ENCODE assay signal across 8 cellular contexts in genomic region chr3:64355473-64355872, GRCh38.
DNase-seq lines count a peak whose midpoint lies in the region; ATAC-seq lines count a peak whose summit lies in the region.

No MANE protein-coding gene starts in this region.

- peak in 3 of 4 experiments; percentile 45 to 70 (median 65) for ATAC-seq in T-cell (replicated peaks in 1 of 4)
- ATAC-seq in stimulated activated naive B cell treated with anti-CD40 and anti-IgM and Interleukin-4, amounts not matched to agents 10 μg/mL and 1 μg/mL and 100 μg/mL, for 72 hours (replicated peaks): peak; percentile 56 to 64
- no peak for ATAC-seq in GM18909 (IDR thresholded peaks at IDR 0.05; ENCODE audit: poor library complexity, unreplicated experiment)

- H3K9me3 Mint-ChIP-seq in activated CD4-positive, alpha-beta T cell treated with anti-CD3 and anti-CD28 coated beads, Interleukin-2, amount 10 ng/mL, durations not matched to agents 24 days and 14 days: peaks cover 14% of the 10 kb centered on the region
- H3K9me3 Mint-ChIP-seq in T-cell: no peaks in the 10 kb centered on the region
- H3K9me3 Mint-ChIP-seq in stimulated activated naive B cell treated with anti-CD40 and anti-IgM and Interleukin-4, amounts not matched to agents 10 μg/mL and 1 μg/mL and 100 μg/mL, for 72 hours: no peaks in the 10 kb centered on the region
- no peaks in the 10 kb centered on the region for H3K9me3 Mint-ChIP-seq in activated T-helper 2 cell treated with anti-CD3 and anti-CD28 coated beads, Interferon-gamma antibody, Interleukin-2, Interleukin-4, amounts not matched to agents 10 μg/mL and 5 μg/mL and 100 μg/mL, durations not matched to agents 14 hours and 24 hours and 36 hours

- DNase-seq in activated CD4-positive, alpha-beta T cell treated with anti-CD3 and anti-CD28 coated beads, Interleukin-2, amount 10 ng/mL, durations not matched to agents 24 days and 14 days: peak; percentile 61
- no peak for DNase-seq in activated CD4-positive, alpha-beta T cell treated with anti-CD3 and anti-CD28 coated beads for 1 hour
- DNase-seq in T-cell: peak in 2 of 34 experiments; percentile 3
- peak; percentile 35 for DNase-seq in iPS-NIHi11 (ENCODE audit: low spot score)
- no peak for DNase-seq in stimulated activated naive B cell treated with anti-CD40 and anti-IgM and Interleukin-4, amounts not matched to agents 10 μg/mL and 1 μg/mL and 100 μg/mL, for 72 hours
- no peak for DNase-seq in activated T-helper 2 cell treated with anti-CD3 and anti-CD28 coated beads, Interferon-gamma antibody, Interleukin-2, Interleukin-4, amounts not matched to agents 10 μg/mL and 5 μg/mL and 100 μg/mL, durations not matched to agents 14 hours and 24 hours and 36 hours (ENCODE audit: low spot score)
- DNase-seq in NCI-H1694 (lab: John Stamatoyannopoulos, UW): no peak

- peaks cover 48% of the 10 kb centered on the region for H3K4me1 Mint-ChIP-seq in activated CD4-positive, alpha-beta T cell treated with anti-CD3 and anti-CD28 coated beads, Interleukin-2, amount 10 ng/mL, durations not matched to agents 24 days and 14 days
- H3K4me1 Mint-ChIP-seq in T-cell: peaks cover 10 to 16% (median 14%) of the 10 kb centered on the region in 3 donors
- no peaks in the 10 kb centered on the region for H3K4me1 Mint-ChIP-seq in stimulated activated naive B cell treated with anti-CD40 and anti-IgM and Interleukin-4, amounts not matched to agents 10 μg/mL and 1 μg/mL and 100 μg/mL, for 72 hours
- H3K4me1 Mint-ChIP-seq in activated T-helper 2 cell treated with anti-CD3 and anti-CD28 coated beads, Interferon-gamma antibody, Interleukin-2, Interleukin-4, amounts not matched to agents 10 μg/mL and 5 μg/mL and 100 μg/mL, durations not matched to agents 14 hours and 24 hours and 36 hours (ENCODE audit: low read depth): peaks cover 43% of the 10 kb centered on the region

- H3K36me3 Mint-ChIP-seq in activated CD4-positive, alpha-beta T cell treated with anti-CD3 and anti-CD28 coated beads, Interleukin-2, amount 10 ng/mL, durations not matched to agents 24 days and 14 days (ENCODE audit: low read depth): no peaks in the 10 kb centered on the region
- H3K36me3 Mint-ChIP-seq in T-cell: no peaks in the 10 kb centered on the region
- no peaks in the 10 kb centered on the region for H3K36me3 Mint-ChIP-seq in stimulated activated naive B cell treated with anti-CD40 and anti-IgM and Interleukin-4, amounts not matched to agents 10 μg/mL and 1 μg/mL and 100 μg/mL, for 72 hours
- no peaks in the 10 kb centered on the region for H3K36me3 Mint-ChIP-seq in activated T-helper 2 cell treated with anti-CD3 and anti-CD28 coated beads, Interferon-gamma antibody, Interleukin-2, Interleukin-4, amounts not matched to agents 10 μg/mL and 5 μg/mL and 100 μg/mL, durations not matched to agents 14 hours and 24 hours and 36 hours (ENCODE audit: low read depth)

- H3K27ac Mint-ChIP-seq in activated CD4-positive, alpha-beta T cell treated with anti-CD3 and anti-CD28 coated beads, Interleukin-2, amount 10 ng/mL, durations not matched to agents 24 days and 14 days: no peak overlapping the region
- H3K27ac Mint-ChIP-seq in T-cell: peak overlapping the region in 1 of 2 donors; percentile 24
- no peak overlapping the region for H3K27ac Mint-ChIP-seq in stimulated activated naive B cell treated with anti-CD40 and anti-IgM and Interleukin-4, amounts not matched to agents 10 μg/mL and 1 μg/mL and 100 μg/mL, for 72 hours
- H3K27ac Mint-ChIP-seq in activated T-helper 2 cell treated with anti-CD3 and anti-CD28 coated beads, Interferon-gamma antibody, Interleukin-2, Interleukin-4, amounts not matched to agents 10 μg/mL and 5 μg/mL and 100 μg/mL, durations not matched to agents 14 hours and 24 hours and 36 hours: no peak overlapping the region

- H3K27me3 Mint-ChIP-seq in activated CD4-positive, alpha-beta T cell treated with anti-CD3 and anti-CD28 coated beads, Interleukin-2, amount 10 ng/mL, durations not matched to agents 24 days and 14 days: peaks cover 2% of the 10 kb centered on the region
- peaks cover 0 to 1% of the 10 kb centered on the region in 2 donors for H3K27me3 Mint-ChIP-seq in T-cell
- H3K27me3 Mint-ChIP-seq in stimulated activated naive B cell treated with anti-CD40 and anti-IgM and Interleukin-4, amounts not matched to agents 10 μg/mL and 1 μg/mL and 100 μg/mL, for 72 hours: no peaks in the 10 kb centered on the region
- peaks cover 3% of the 10 kb centered on the region for H3K27me3 Mint-ChIP-seq in activated T-helper 2 cell treated with anti-CD3 and anti-CD28 coated beads, Interferon-gamma antibody, Interleukin-2, Interleukin-4, amounts not matched to agents 10 μg/mL and 5 μg/mL and 100 μg/mL, durations not matched to agents 14 hours and 24 hours and 36 hours (ENCODE audit: low read depth)

- intact Hi-C loops in activated CD4-positive, alpha-beta T cell treated with anti-CD3 and anti-CD28 coated beads, Interleukin-2, amount 10 ng/mL, durations not matched to agents 24 days and 14 days (cut with micrococcal nuclease): no loop called here
- intact Hi-C loops in activated T-helper 2 cell treated with anti-CD3 and anti-CD28 coated beads, Interferon-gamma antibody, Interleukin-2, Interleukin-4, amounts not matched to agents 10 μg/mL and 5 μg/mL and 100 μg/mL, durations not matched to agents 14 hours and 24 hours and 36 hours (cut with micrococcal nuclease): no loop called here

- CTCF ChIA-PET in T-cell (lab: Charles Lee): no interaction called here

- H3K4me3 Mint-ChIP-seq in activated CD4-positive, alpha-beta T cell treated with anti-CD3 and anti-CD28 coated beads, Interleukin-2, amount 10 ng/mL, durations not matched to agents 24 days and 14 days: peak overlapping the region; percentile 28
- H3K4me3 Mint-ChIP-seq in T-cell: peak overlapping the region in 2 of 3 donors; percentile 11 to 43
- no peak overlapping the region for H3K4me3 Mint-ChIP-seq in stimulated activated naive B cell treated with anti-CD40 and anti-IgM and Interleukin-4, amounts not matched to agents 10 μg/mL and 1 μg/mL and 100 μg/mL, for 72 hours
- H3K4me3 Mint-ChIP-seq in activated T-helper 2 cell treated with anti-CD3 and anti-CD28 coated beads, Interferon-gamma antibody, Interleukin-2, Interleukin-4, amounts not matched to agents 10 μg/mL and 5 μg/mL and 100 μg/mL, durations not matched to agents 14 hours and 24 hours and 36 hours (ENCODE audit: low read depth): no peak overlapping the region

- POLR2A ChIA-PET in T-cell (lab: Charles Lee): no interaction called here

Comparison
In these comparisons a context has a peak if more than half of its experiments do, and no peak if none do; other contexts are left out.
1. DNase-seq: peak in activated CD4-positive, alpha-beta T cell treated with anti-CD3 and anti-CD28 coated beads, Interleukin-2, amount 10 ng/mL, durations not matched to agents 24 days and 14 days (single experiment) and iPS-NIHi11 (single experiment); none in activated CD4-positive, alpha-beta T cell treated with anti-CD3 and anti-CD28 coated beads for 1 hour (single experiment), stimulated activated naive B cell treated with anti-CD40 and anti-IgM and Interleukin-4, amounts not matched to agents 10 μg/mL and 1 μg/mL and 100 μg/mL, for 72 hours (single experiment), activated T-helper 2 cell treated with anti-CD3 and anti-CD28 coated beads, Interferon-gamma antibody, Interleukin-2, Interleukin-4, amounts not matched to agents 10 μg/mL and 5 μg/mL and 100 μg/mL, durations not matched to agents 14 hours and 24 hours and 36 hours (single experiment) and NCI-H1694 (single experiment).
2. H3K4me3 Mint-ChIP-seq: peak in activated CD4-positive, alpha-beta T cell treated with anti-CD3 and anti-CD28 coated beads, Interleukin-2, amount 10 ng/mL, durations not matched to agents 24 days and 14 days (single experiment) and T-cell (2 of 3); none in stimulated activated naive B cell treated with anti-CD40 and anti-IgM and Interleukin-4, amounts not matched to agents 10 μg/mL and 1 μg/mL and 100 μg/mL, for 72 hours (0 of 2) and activated T-helper 2 cell treated with anti-CD3 and anti-CD28 coated beads, Interferon-gamma antibody, Interleukin-2, Interleukin-4, amounts not matched to agents 10 μg/mL and 5 μg/mL and 100 μg/mL, durations not matched to agents 14 hours and 24 hours and 36 hours (single experiment).